In the genomic region with DNA sequence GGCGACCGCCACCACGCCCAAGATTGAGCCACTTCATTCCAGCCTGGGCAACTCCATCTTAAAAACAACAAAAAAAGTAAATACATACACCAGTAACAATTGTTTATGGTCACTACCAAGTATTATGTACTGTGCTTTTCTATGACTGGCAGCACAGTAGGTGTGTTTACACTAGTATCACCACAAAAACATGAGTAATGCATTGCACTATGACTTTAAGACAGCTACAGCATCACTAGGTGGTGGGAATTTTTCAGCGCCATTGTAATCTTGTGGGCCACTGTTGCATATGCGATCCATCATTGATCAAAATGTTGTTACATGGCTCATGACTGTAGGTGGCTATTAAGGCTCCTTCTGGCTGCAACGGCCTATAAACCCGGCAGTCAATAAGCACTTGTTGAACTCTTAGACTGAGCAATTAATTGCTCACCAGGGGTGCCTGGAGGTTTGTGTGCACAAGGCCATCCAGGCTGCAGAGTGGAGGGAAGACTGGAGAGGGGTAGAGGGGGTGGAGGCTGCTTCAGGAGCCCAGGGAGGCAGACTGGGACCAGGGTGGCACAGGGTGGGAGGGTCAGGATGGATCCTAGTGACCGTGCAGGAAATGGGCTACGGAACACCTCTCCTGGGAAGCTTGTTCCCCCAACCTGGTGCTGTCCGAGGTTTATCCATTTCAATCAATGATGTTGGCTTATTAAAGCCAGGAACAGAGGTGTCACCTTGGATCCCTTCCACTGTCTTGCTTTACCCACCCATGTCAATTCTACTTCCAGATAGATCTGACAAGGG, we compare ENCODE assay signal across 13 cellular contexts. TPM values are rescaled to one million over a fixed set of nuclear protein-coding genes. Genes with fewer than 3 reads are reported as not detected.
DNase-seq lines count a peak whose midpoint lies in the region; ATAC-seq and TF ChIP-seq lines count a peak whose summit lies in the region.
"Had no signal": no experiment of that assay in that cellular context is flagged by ENCODE, and none has a peak within 500 bp of the region (broad histone marks: within the 10 kb centered on the region; RNA-seq: fewer than 3 reads in every experiment).

No MANE protein-coding gene starts in this region.

- intact Hi-C loops in stomach (cut with DNase I; ENCODE audit: low total_unique reads) = no loop called here

- H3K4me1 Mint-ChIP-seq in activated T-cell treated with anti-CD3 and anti-CD28 coated beads, Interleukin-2, amount 50 U/mL, for 72 hours (ENCODE audit: low read depth) = peaks cover 51% of the 10 kb centered on the region

- peak overlapping the region; percentile 90 for H3K27ac Mint-ChIP-seq in activated T-cell treated with anti-CD3 and anti-CD28 coated beads, Interleukin-2, amount 50 U/mL, for 72 hours
- H3K27ac Mint-ChIP-seq: natural killer cell had no signal

- no peak for TF ChIP-seq EP300 in stomach (IDR thresholded peaks at IDR 0.05)

- no peaks in the 10 kb centered on the region for H3K9me3 Mint-ChIP-seq in activated T-cell treated with anti-CD3 and anti-CD28 coated beads, Interleukin-2, amount 50 U/mL, for 72 hours
- H3K9me3 Mint-ChIP-seq: natural killer cell had no signal

- no peak for TF ChIP-seq POLR2A in stomach (IDR thresholded peaks at IDR 0.05)

- DNase-seq in activated T-cell treated with anti-CD3 and anti-CD28 coated beads, Interleukin-2, amount 50 U/mL, for 72 hours = peak; percentile 26 to 31
- no peak for DNase-seq in activated T-cell treated with anti-CD3 and anti-CD28 coated beads for 4 hours
- DNase-seq in epithelial cell of prostate (ENCODE audit: low read depth, low spot score) = no peak
- no peak for DNase-seq in stomach
- DNase-seq in SKM-1 (lab: John Stamatoyannopoulos, UW; ENCODE audit: unreplicated experiment) = no peak
- DNase-seq: C1 segment of cervical spinal cord, natural killer cell, NCI-H1694 had no signal

- no peak for TF ChIP-seq CTCF in OCI-LY3 (IDR thresholded peaks at IDR 0.05; ENCODE audit: low read depth, low read length)
- TF ChIP-seq CTCF in stomach (IDR thresholded peaks at IDR 0.05) = no peak

- no peak overlapping the region for H3K9ac ChIP-seq in OCI-LY3 (ENCODE audit: low read length)

- H3K27me3 ChIP-seq in OCI-LY3 (ENCODE audit: low read depth, low read length) (no peaks in the 10 kb centered on the region), stomach (no peaks in the 10 kb centered on the region)
- H3K27me3 ChIP-seq: adrenal gland had no signal

- no peaks in the 10 kb centered on the region for H4K20me1 ChIP-seq in OCI-LY3 (ENCODE audit: insufficient read depth, low read length)

- H3K36me3 ChIP-seq in OCI-LY3 (replicated peaks; ENCODE audit: low read depth, low read length) (no peaks in the 10 kb centered on the region), stomach (no peaks in the 10 kb centered on the region)
- H3K36me3 ChIP-seq: adrenal gland had no signal

- 67 to 78% (median 75%) methylated on average over 10 of the region's 10 CpGs for WGBS in stomach, 5 donors

- H3K9me3 ChIP-seq in OCI-LY3 (ENCODE audit: insufficient read depth, low read length) (no peaks in the 10 kb centered on the region), stomach (no peaks in the 10 kb centered on the region)
- H3K9me3 ChIP-seq: adrenal gland had no signal

- H3K79me2 ChIP-seq in OCI-LY3 (ENCODE audit: low read length) = no peaks in the 10 kb centered on the region

- H3K4me1 ChIP-seq in OCI-LY3 (ENCODE audit: low read length) (peaks cover 44% of the 10 kb centered on the region), stomach (peaks cover 0 to 27% (median 9%) of the 10 kb centered on the region in 4 donors)

- H3K4me2 ChIP-seq in OCI-LY3 (ENCODE audit: low read length) = 0 out of 2 replicates have a peak overlapping the region, but pooled peaks have one; percentile 0

- H3K27me3 Mint-ChIP-seq in activated T-cell treated with anti-CD3 and anti-CD28 coated beads, Interleukin-2, amount 50 U/mL, for 72 hours (ENCODE audit: low read depth) = no peaks in the 10 kb centered on the region
- H3K27me3 Mint-ChIP-seq: activated CD4-positive, alpha-beta T cell treated with anti-CD3 and anti-CD28 coated beads for 36 hours had no signal

- H3K27ac ChIP-seq in OCI-LY3 (ENCODE audit: low read length) (no peak overlapping the region), epithelial cell of prostate (peak overlapping the region; percentile 88), stomach (peak overlapping the region in 3 of 5 donors; percentile 12 to 88 (median 81))

- ATAC-seq in activated T-cell treated with anti-CD3 and anti-CD28 coated beads, Interleukin-2, amount 50 U/mL, for 72 hours (replicated peaks in 1 of 2) = peak; percentile 67
- ATAC-seq in GM18517 (IDR thresholded peaks at IDR 0.05; ENCODE audit: unreplicated experiment) (no peak), HG02623 (IDR thresholded peaks at IDR 0.05; ENCODE audit: unreplicated experiment) (no peak)

- H2AFZ ChIP-seq in OCI-LY3 (ENCODE audit: low read depth, low read length) = no peak overlapping the region

- H3K36me3 Mint-ChIP-seq in activated T-cell treated with anti-CD3 and anti-CD28 coated beads, Interleukin-2, amount 50 U/mL, for 72 hours (ENCODE audit: insufficient read depth in 2 of 2) = no peaks in the 10 kb centered on the region
- H3K36me3 Mint-ChIP-seq: natural killer cell had no signal

- peak overlapping the region; percentile 41 to 64 for H3K4me3 Mint-ChIP-seq in activated T-cell treated with anti-CD3 and anti-CD28 coated beads, Interleukin-2, amount 50 U/mL, for 72 hours
- H3K4me3 Mint-ChIP-seq: activated CD4-positive, alpha-beta T cell treated with anti-CD3 and anti-CD28 coated beads for 36 hours; natural killer cell had no signal

- H3K4me3 ChIP-seq in OCI-LY3 (ENCODE audit: low read length) (no peak overlapping the region), stomach (no peak overlapping the region)
- H3K4me3 ChIP-seq: adrenal gland had no signal

RNA-seq across cellular contexts. Expression of a gene that starts 17.9 kb away (rescaled TPM):
- 100 to 1,000 TPM; 183 to 205 TPM for total RNA-seq in activated T-cell treated with anti-CD3 and anti-CD28 coated beads, Interleukin-2, amount 50 U/mL, for 72 hours
- total RNA-seq in stomach = 100 to 1,000 TPM in 4 of 5 donors, 10 to 100 TPM in 1; 38.5 to 356 (median 114) TPM
- polyA plus RNA-seq in stomach = 100 to 1,000 TPM in 1 of 3 donors, 10 to 100 TPM in 2; 79.8 to 113 (median 88.7) TPM

RNA-seq across cellular contexts. Expression of a gene that starts 47.1 kb away (rescaled TPM):
- 10 to 100 TPM; 66.6 to 84.3 TPM for total RNA-seq in activated T-cell treated with anti-CD3 and anti-CD28 coated beads, Interleukin-2, amount 50 U/mL, for 72 hours
- 10 to 100 TPM; 19.1 to 80.5 (median 26.8) TPM for total RNA-seq in stomach
- polyA plus RNA-seq in stomach = 10 to 100 TPM; 16.4 to 37.4 (median 22.5) TPM

RNA-seq across cellular contexts. Expression of a gene that starts 47.8 kb away (rescaled TPM):
- 100 to 1,000 TPM; 450 to 480 TPM for total RNA-seq in activated T-cell treated with anti-CD3 and anti-CD28 coated beads, Interleukin-2, amount 50 U/mL, for 72 hours
- total RNA-seq in stomach = 100 to 1,000 TPM; 185 to 399 (median 202) TPM
- 100 to 1,000 TPM; 315 to 537 (median 323) TPM for polyA plus RNA-seq in stomach

Comparison
In these comparisons a context has a peak if more than half of its experiments do, and no peak if none do; other contexts are left out.
1. DNase-seq: peak in activated T-cell treated with anti-CD3 and anti-CD28 coated beads, Interleukin-2, amount 50 U/mL, for 72 hours (2 of 2); none in activated T-cell treated with anti-CD3 and anti-CD28 coated beads for 4 hours (single experiment), epithelial cell of prostate (single experiment), stomach (single experiment) and SKM-1 (single experiment).
2. ATAC-seq: peak in activated T-cell treated with anti-CD3 and anti-CD28 coated beads, Interleukin-2, amount 50 U/mL, for 72 hours (2 of 2); none in GM18517 (single experiment) and HG02623 (single experiment).